In the genomic region with DNA sequence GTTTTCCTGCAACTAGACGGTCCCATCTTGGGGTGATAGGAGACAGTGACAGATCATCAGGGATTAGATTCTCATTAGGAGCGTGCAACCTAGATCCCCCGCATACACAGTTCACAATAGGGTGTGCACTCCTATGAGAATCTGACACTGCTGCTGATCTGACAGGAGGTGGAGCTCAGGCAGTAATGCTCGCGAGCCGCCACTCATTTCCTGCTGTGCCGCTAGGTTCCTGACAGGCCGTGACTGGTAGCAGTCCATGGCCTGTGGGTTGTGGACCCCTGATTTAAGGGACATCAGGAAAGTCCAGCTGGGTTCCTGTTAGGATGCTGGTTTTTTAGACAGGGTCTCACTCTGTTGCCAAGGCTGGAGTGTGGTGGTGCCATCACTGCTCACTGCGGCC, we compare ENCODE assay signal across 25 cellular contexts.
"Had no signal": no experiment of that assay in that cellular context is flagged by ENCODE, and none has a peak within 500 bp of the region (broad histone marks: within the 10 kb centered on the region; RNA-seq: fewer than 3 reads in every experiment).

No MANE protein-coding gene starts in this region.

- H3K27ac ChIP-seq: cardiac muscle cell, WERI-Rb-1 had no signal

- H3K4me3 Mint-ChIP-seq: activated CD4-positive, alpha-beta memory T cell treated with anti-CD3 and anti-CD28 coated beads, Interleukin-2, amount 10 ng/mL, durations not matched to agents 7 days and 5 days; activated CD4-positive, alpha-beta T cell treated with anti-CD3 and anti-CD28 coated beads for 36 hours; activated naive CD4-positive, alpha-beta T cell treated with anti-CD3 and anti-CD28 coated beads for 36 hours; activated naive CD8-positive, alpha-beta T cell; activated T-helper 17 cell treated with anti-CD3 and anti-CD28 coated beads, Interleukin-2, amount 50 U/mL, for 72 hours; brain had no signal

- DNase-seq: activated CD4-positive, alpha-beta memory T cell treated with anti-CD3 and anti-CD28 coated beads, Interleukin-2, amount 10 ng/mL, durations not matched to agents 7 days and 5 days; activated CD4-positive, alpha-beta T cell treated with anti-CD3 and anti-CD28 coated beads for 36 hours; activated CD4-positive, alpha-beta T cell treated with anti-CD3 and anti-CD28 coated beads, Interleukin-2, amount 50 U/mL, for 1 hour; activated gamma-delta T cell; activated naive CD4-positive, alpha-beta T cell treated with anti-CD3 and anti-CD28 coated beads for 36 hours; activated T-cell treated with anti-CD3 and anti-CD28 coated beads for 4 hours; activated T-cell treated with anti-CD3 and anti-CD28 coated beads, Interleukin-2, amount 50 U/mL, for 48 hours; amygdala; Karpas-422; MM.1S; NCI-H1105; NCI-H1436; NCI-H1694 treated with DMSO at 0.1 percent for 48 hours; NCI-H2081; NCI-H446; NCI-H524; PC-3; SK-N-SH; T-helper 1 cell; WERI-Rb-1 had no signal

- H3K4me3 ChIP-seq: cardiac muscle cell had no signal

- H3K9me3 Mint-ChIP-seq: activated naive CD4-positive, alpha-beta T cell treated with anti-CD3 and anti-CD28 coated beads for 36 hours; activated T-helper 17 cell treated with anti-CD3 and anti-CD28 coated beads, Interleukin-2, amount 50 U/mL, for 72 hours; brain had no signal

- H3K27me3 Mint-ChIP-seq: activated CD4-positive, alpha-beta memory T cell treated with anti-CD3 and anti-CD28 coated beads, Interleukin-2, amount 10 ng/mL, durations not matched to agents 7 days and 5 days; activated CD4-positive, alpha-beta T cell treated with anti-CD3 and anti-CD28 coated beads for 36 hours; activated T-helper 17 cell treated with anti-CD3 and anti-CD28 coated beads, Interleukin-2, amount 50 U/mL, for 72 hours had no signal

- H3K4me2 ChIP-seq: SK-N-SH had no signal

- H3K27me3 ChIP-seq: cardiac muscle cell had no signal

- H3K36me3 ChIP-seq: cardiac muscle cell, WERI-Rb-1 had no signal

- H3K4me1 Mint-ChIP-seq: activated CD4-positive, alpha-beta memory T cell treated with anti-CD3 and anti-CD28 coated beads, Interleukin-2, amount 10 ng/mL, durations not matched to agents 7 days and 5 days; activated CD4-positive, alpha-beta T cell treated with anti-CD3 and anti-CD28 coated beads for 36 hours; activated T-helper 17 cell treated with anti-CD3 and anti-CD28 coated beads, Interleukin-2, amount 50 U/mL, for 72 hours had no signal

- FAIRE-seq: astrocyte had no signal

- H3K27ac Mint-ChIP-seq: activated CD4-positive, alpha-beta memory T cell treated with anti-CD3 and anti-CD28 coated beads, Interleukin-2, amount 10 ng/mL, durations not matched to agents 7 days and 5 days; activated CD4-positive, alpha-beta T cell treated with anti-CD3 and anti-CD28 coated beads for 36 hours; activated naive CD4-positive, alpha-beta T cell treated with anti-CD3 and anti-CD28 coated beads for 36 hours; activated naive CD8-positive, alpha-beta T cell; activated T-helper 17 cell treated with anti-CD3 and anti-CD28 coated beads, Interleukin-2, amount 50 U/mL, for 72 hours had no signal

- H3K9ac ChIP-seq: SK-N-SH had no signal

- H3K36me3 Mint-ChIP-seq: activated naive CD8-positive, alpha-beta T cell; brain had no signal

- H3K9me3 ChIP-seq: SK-N-SH had no signal

- ATAC-seq: activated CD4-positive, alpha-beta T cell treated with anti-CD3 and anti-CD28 coated beads for 36 hours; activated T-helper 17 cell treated with anti-CD3 and anti-CD28 coated beads, Interleukin-2, amount 50 U/mL, for 72 hours; PC-3 had no signal
